Comparison of ENCODE assay signal across 1 cellular context in the genomic region with DNA sequence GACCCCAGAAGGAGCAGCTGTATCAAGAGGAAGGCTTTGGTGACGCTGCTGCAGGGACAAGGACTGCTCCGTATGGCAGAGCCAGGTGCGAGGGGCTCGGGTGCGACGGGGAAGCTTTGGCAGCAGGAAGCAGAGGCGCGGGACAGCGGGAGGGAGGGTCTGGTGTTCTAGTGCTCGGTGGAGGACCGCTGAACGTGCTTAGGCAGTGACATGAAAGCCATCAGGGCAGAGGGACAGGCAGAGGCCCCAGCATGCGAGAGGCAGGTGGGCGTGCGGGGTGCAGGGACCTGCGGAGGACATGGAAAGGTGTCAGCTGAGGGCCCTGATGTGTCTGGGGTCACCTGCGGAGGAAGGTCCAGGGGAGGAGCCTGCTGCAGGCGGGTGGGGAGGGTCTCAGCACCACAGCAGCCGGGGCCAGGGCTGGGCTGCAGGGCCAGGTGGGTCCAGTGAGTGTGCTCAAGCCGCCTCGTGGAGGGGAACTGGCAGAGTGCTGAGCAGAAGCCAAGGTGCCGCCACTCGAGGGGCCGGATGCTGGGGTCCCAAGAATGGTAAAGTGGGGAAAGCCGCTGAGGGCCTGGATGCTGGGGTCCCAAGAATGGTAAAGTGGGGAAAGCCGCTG.
A peak's percentile ranks its signal among the peaks of the same experiment; 100 is the strongest.
TF ChIP-seq lines count a peak whose summit lies in the region.

No MANE protein-coding gene starts in this region.

TF ChIP-seq in K562, 482 proteins besides CTCF, POLR2A, EP300 and RAD21:
- no peak for TF ChIP-seq ZNF197 (CRISPR knock-in tag; IDR thresholded peaks at IDR 0.05; ENCODE audit: low read depth)
- 0 out of 2 replicates have a peak, but pooled peaks have one; percentile 30 for TF ChIP-seq ZNF263 (CRISPR knock-in tag; IDR thresholded peaks at IDR 0.05; ENCODE audit: borderline replicate concordance)
TF ChIP-seq in K562: peak in this region for 1.
